24 cellular contexts compared by ENCODE assay signal in the genomic region with DNA sequence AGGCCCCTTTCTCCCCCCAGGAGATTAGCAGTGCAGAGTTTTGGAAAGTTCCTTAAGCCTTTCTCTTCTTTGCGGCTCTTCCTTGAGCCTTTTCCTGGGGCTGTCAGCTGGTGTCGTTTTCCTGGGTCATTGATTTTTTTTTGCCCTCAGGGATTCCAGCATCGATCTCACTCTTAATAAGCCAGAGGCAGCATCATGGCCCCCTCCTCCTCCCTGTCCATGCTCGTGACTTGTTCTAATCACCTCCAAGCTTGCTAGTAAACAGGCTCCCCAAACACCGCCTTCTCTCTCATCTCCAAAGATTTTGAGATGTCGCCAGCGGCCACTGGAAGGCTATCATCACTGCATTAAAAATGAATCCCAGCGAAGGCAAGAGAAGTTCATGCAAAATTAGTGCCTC. TPM values are rescaled to one million over a fixed set of nuclear protein-coding genes. Genes with fewer than 3 reads are reported as not detected.
A peak's percentile ranks its signal among the peaks of the same experiment; 100 is the strongest.
DNase-seq lines count a peak whose midpoint lies in the region; ATAC-seq, FAIRE-seq and TF ChIP-seq lines count a peak whose summit lies in the region.
"Had no signal": no experiment of that assay in that cellular context is flagged by ENCODE, and none has a peak within 500 bp of the region (broad histone marks: within the 10 kb centered on the region; RNA-seq: fewer than 3 reads in every experiment).

No MANE protein-coding gene starts in this region.

- no peak for FAIRE-seq in pancreas (lab: Jason Lieb, UNC)
- FAIRE-seq: GM18507 had no signal

- no peaks in the 10 kb centered on the region for H3K9me3 ChIP-seq in lower lobe of right lung
- no peaks in the 10 kb centered on the region for H3K9me3 ChIP-seq in tibial nerve
- H3K9me3 ChIP-seq in pancreas, result no peaks in the 10 kb centered on the region
- H3K9me3 ChIP-seq: sigmoid colon, tibial artery had no signal

- no peaks in the 10 kb centered on the region for H3K27me3 Mint-ChIP-seq in activated CD4-positive, alpha-beta memory T cell treated with anti-CD3 and anti-CD28 coated beads, Interleukin-2, amount 10 ng/mL, durations not matched to agents 7 days and 5 days

- no peaks in the 10 kb centered on the region for H3K9me3 Mint-ChIP-seq in activated CD4-positive, alpha-beta memory T cell treated with anti-CD3 and anti-CD28 coated beads, Interleukin-2, amount 10 ng/mL, durations not matched to agents 7 days and 5 days
- H3K9me3 Mint-ChIP-seq: activated CD4-positive, alpha-beta T cell treated with anti-CD3 and anti-CD28 coated beads, Interleukin-2, amount 10 ng/mL, durations not matched to agents 24 days and 14 days; activated naive CD4-positive, alpha-beta T cell treated with anti-CD3 and anti-CD28 coated beads, Interleukin-2, amount 10 ng/mL, durations not matched to agents 7 days and 5 days; neural crest cell had no signal

- no peak for TF ChIP-seq CTCF in lower lobe of right lung (IDR thresholded peaks at IDR 0.05)
- TF ChIP-seq CTCF in tibial nerve (IDR thresholded peaks at IDR 0.05), result no peak
- no peak for TF ChIP-seq CTCF in pancreas (IDR thresholded peaks at IDR 0.05)

- TF ChIP-seq EP300 in tibial nerve (IDR thresholded peaks at IDR 0.05), result no peak

- H3K4me3 Mint-ChIP-seq in activated CD4-positive, alpha-beta memory T cell treated with anti-CD3 and anti-CD28 coated beads, Interleukin-2, amount 10 ng/mL, durations not matched to agents 7 days and 5 days, result no peak overlapping the region
- H3K4me3 Mint-ChIP-seq: activated CD4-positive, alpha-beta T cell treated with anti-CD3 and anti-CD28 coated beads, Interleukin-2, amount 10 ng/mL, durations not matched to agents 24 days and 14 days; activated naive CD4-positive, alpha-beta T cell treated with anti-CD3 and anti-CD28 coated beads, Interleukin-2, amount 10 ng/mL, durations not matched to agents 7 days and 5 days had no signal

- CTCF ChIA-PET in activated CD4-positive, alpha-beta memory T cell treated with anti-CD3 and anti-CD28 coated beads, Interleukin-2, amount 10 ng/mL, durations not matched to agents 7 days and 5 days (lab: Charles Lee), result no interaction called here

- intact Hi-C loops in lower lobe of right lung (cut with DNase I), result no loop called here
- intact Hi-C loops in pancreas (cut with DNase I), result no loop called here

- H3K4me3 ChIP-seq in lower lobe of right lung, result peak overlapping the region; percentile 73
- peak overlapping the region in 1 of 4 donors; percentile 87 for H3K4me3 ChIP-seq in tibial nerve
- H3K4me3 ChIP-seq in pancreas, result no peak overlapping the region

- peaks cover 26% of the 10 kb centered on the region for H3K4me1 Mint-ChIP-seq in activated CD4-positive, alpha-beta memory T cell treated with anti-CD3 and anti-CD28 coated beads, Interleukin-2, amount 10 ng/mL, durations not matched to agents 7 days and 5 days

- peak; percentile 18 for DNase-seq in activated CD8-positive, alpha-beta memory T cell treated with anti-CD3 and anti-CD28 coated beads, Interleukin-2, amount 50 U/mL, for 48 hours
- no peak for DNase-seq in activated CD8-positive, alpha-beta memory T cell treated with anti-CD3 and anti-CD28 coated beads, Interleukin-2, amount 50 U/mL, for 4 hours
- DNase-seq in caudate nucleus (lab: John Stamatoyannopoulos, UW) (no peak), lower lobe of right lung (no peak), tibial nerve (ENCODE audit: low spot score in 2 of 2) (no peak), pancreas (no peak)
- no peak for DNase-seq in activated CD4-positive, alpha-beta memory T cell treated with anti-CD3 and anti-CD28 coated beads, Interleukin-2, amount 10 ng/mL, durations not matched to agents 7 days and 5 days
- DNase-seq in stimulated activated CD4-positive, alpha-beta T cell treated with anti-CD3 and anti-CD28 coated beads, Interleukin-4, amount 100 ng/mL, for 4 hours, result no peak
- DNase-seq: 8988T; activated CD4-positive, alpha-beta T cell treated with anti-CD3 and anti-CD28 coated beads, Interleukin-2, amount 10 ng/mL, durations not matched to agents 24 days and 14 days; activated naive CD4-positive, alpha-beta T cell treated with anti-CD3 and anti-CD28 coated beads, Interleukin-2, amount 10 ng/mL, durations not matched to agents 7 days and 5 days; activated T-cell treated with anti-CD3 and anti-CD28 coated beads for 4 hours; brain microvascular endothelial cell; DMS53; effector CD4-positive, alpha-beta T cell; NCI-H1694; NCI-H524; sigmoid colon; stimulated activated CD4-positive, alpha-beta T cell treated with anti-CD3 and anti-CD28 coated beads, Interleukin-4, amount 100 ng/mL, for 1 hour; stimulated activated CD8-positive, alpha-beta memory T cell treated with anti-CD3 and anti-CD28 coated beads, Interleukin-4, amount 100 ng/mL, for 48 hours; tibial artery had no signal

- H3K27ac Mint-ChIP-seq in activated CD4-positive, alpha-beta memory T cell treated with anti-CD3 and anti-CD28 coated beads, Interleukin-2, amount 10 ng/mL, durations not matched to agents 7 days and 5 days, result no peak overlapping the region
- H3K27ac Mint-ChIP-seq: activated CD4-positive, alpha-beta T cell treated with anti-CD3 and anti-CD28 coated beads, Interleukin-2, amount 10 ng/mL, durations not matched to agents 24 days and 14 days; activated naive CD4-positive, alpha-beta T cell treated with anti-CD3 and anti-CD28 coated beads, Interleukin-2, amount 10 ng/mL, durations not matched to agents 7 days and 5 days had no signal

- H3K27me3 ChIP-seq in lower lobe of right lung (ENCODE audit: low read depth), result no peaks in the 10 kb centered on the region
- H3K27me3 ChIP-seq in tibial nerve, result no peaks in the 10 kb centered on the region
- no peaks in the 10 kb centered on the region for H3K27me3 ChIP-seq in pancreas
- H3K27me3 ChIP-seq: brain microvascular endothelial cell, sigmoid colon, tibial artery had no signal

- H3K4me1 ChIP-seq in lower lobe of right lung, result peaks cover 64% of the 10 kb centered on the region
- H3K4me1 ChIP-seq in tibial nerve, result peaks cover 0 to 64% (median 23%) of the 10 kb centered on the region in 4 donors
- H3K4me1 ChIP-seq in pancreas, result peaks cover 0 to 10% (median 6%) of the 10 kb centered on the region in 3 donors

- H3K36me3 ChIP-seq in lower lobe of right lung (peaks cover 27% of the 10 kb centered on the region), tibial nerve (peaks cover 0 to 4% (median 0%) of the 10 kb centered on the region in 3 donors), pancreas (no peaks in the 10 kb centered on the region)
- H3K36me3 ChIP-seq: brain microvascular endothelial cell had no signal

- peaks cover 2% of the 10 kb centered on the region for H3K36me3 Mint-ChIP-seq in activated CD4-positive, alpha-beta memory T cell treated with anti-CD3 and anti-CD28 coated beads, Interleukin-2, amount 10 ng/mL, durations not matched to agents 7 days and 5 days (ENCODE audit: low read depth)
- H3K36me3 Mint-ChIP-seq: activated naive CD4-positive, alpha-beta T cell treated with anti-CD3 and anti-CD28 coated beads, Interleukin-2, amount 10 ng/mL, durations not matched to agents 7 days and 5 days had no signal

- ATAC-seq in lower lobe of right lung (no peak), pancreas (no peak)

- POLR2A ChIA-PET in activated CD4-positive, alpha-beta memory T cell treated with anti-CD3 and anti-CD28 coated beads, Interleukin-2, amount 10 ng/mL, durations not matched to agents 7 days and 5 days (lab: Charles Lee), result no interaction called here

- 64 to 68% methylated on average over 8 of the region's 8 CpGs for WGBS in tibial nerve, 2 donors
- WGBS in pancreas, 2 donors, result 63 to 64% methylated on average over 8 of the region's 8 CpGs

- no peak for TF ChIP-seq POLR2A in tibial nerve (IDR thresholded peaks at IDR 0.05)

- H3K27ac ChIP-seq in caudate nucleus (ENCODE audit: low read depth, low read length) (peak overlapping the region; percentile 48), lower lobe of right lung (peak overlapping the region; percentile 99), tibial nerve (peak overlapping the region; percentile 27 to 99 (median 99)), pancreas (peak overlapping the region in 1 of 4 donors; percentile 39)
- H3K27ac ChIP-seq: brain microvascular endothelial cell, C4-2B had no signal

RNA-seq across cellular contexts. Expression of a gene that starts 2.9 kb away (rescaled TPM):
- total RNA-seq in lower lobe of right lung, result 31.8 TPM
- 10 to 100 TPM; 72.6 to 85.9 (median 75.6) TPM for total RNA-seq in tibial nerve
- 10 to 100 TPM in 3 of 6 donors, 1 to 10 TPM in 3; 7.9 to 13.4 (median 10.6) TPM for total RNA-seq in pancreas
- polyA plus RNA-seq in pancreas, result 10 to 100 TPM; 20.7 to 35.9 TPM
- 1 to 10 TPM; 5.0 to 6.3 TPM for total RNA-seq in activated CD4-positive, alpha-beta memory T cell treated with anti-CD3 and anti-CD28 coated beads, Interleukin-2, amount 10 ng/mL, durations not matched to agents 7 days and 5 days
- total RNA-seq: neural crest cell had no signal

RNA-seq across cellular contexts. Expression of a gene that starts 22.6 kb away (rescaled TPM):
- 10.3 TPM for total RNA-seq in lower lobe of right lung
- total RNA-seq in tibial nerve, result 10 to 100 TPM; 18.6 to 29.4 (median 22.2) TPM
- 10 to 100 TPM in 1 of 6 donors, 1 to 10 TPM in 5; 5.9 to 11.0 (median 8.0) TPM for total RNA-seq in pancreas
- polyA plus RNA-seq in pancreas, result 1 to 10 TPM; 2.9 to 4.7 TPM
- total RNA-seq in activated CD4-positive, alpha-beta memory T cell treated with anti-CD3 and anti-CD28 coated beads, Interleukin-2, amount 10 ng/mL, durations not matched to agents 7 days and 5 days, result 1 to 10 TPM; 9.1 TPM
